8 cellular contexts compared by ENCODE assay signal in genomic region chr12:69475237-69475984, GRCh38. TPM values are rescaled to one million over a fixed set of nuclear protein-coding genes. Genes with fewer than 3 reads are reported as not detected.
DNase-seq lines count a peak whose midpoint lies in the region; ATAC-seq, FAIRE-seq and TF ChIP-seq lines count a peak whose summit lies in the region.
"Had no signal": no experiment of that assay in that cellular context is flagged by ENCODE, and none has a peak within 500 bp of the region (broad histone marks: within the 10 kb centered on the region; RNA-seq: fewer than 3 reads in every experiment).

No MANE protein-coding gene starts in this region.

- H3K27me3 ChIP-seq in tibial artery, result no peaks in the 10 kb centered on the region

- peaks cover 0 to 78% (median 43%) of the 10 kb centered on the region in 4 donors for H3K4me1 ChIP-seq in tibial artery

- H3K27ac ChIP-seq in tibial artery, result peak overlapping the region; percentile 71 to 80

- H3K36me3 ChIP-seq in tibial artery, result no peaks in the 10 kb centered on the region

- peaks cover 15% of the 10 kb centered on the region for H3K36me3 Mint-ChIP-seq in memory B cell

- peak overlapping the region; percentile 22 for H3K27ac Mint-ChIP-seq in memory B cell
- H3K27ac Mint-ChIP-seq: activated T-helper 17 cell treated with anti-CD3 and anti-CD28 coated beads, Interleukin-2, amount 50 U/mL, for 72 hours had no signal

- DNase-seq in M059J (ENCODE audit: low read depth), result peak; percentile 50
- peak; percentile 72 for DNase-seq in ecto neural progenitor cell (ENCODE audit: low spot score)
- no peak for DNase-seq in memory B cell (ENCODE audit: low spot score in 2 of 2)
- no peak for DNase-seq in tibial artery
- DNase-seq in T-helper 9 cell, result no peak
- DNase-seq in activated CD4-positive, alpha-beta T cell treated with anti-CD3 and anti-CD28 coated beads for 4 hours, result no peak
- DNase-seq in HTR-8/SVneo (ENCODE audit: insufficient read length, low spot score), result no peak

- H3K4me1 Mint-ChIP-seq in memory B cell, result peaks cover 47% of the 10 kb centered on the region

- no peak for ATAC-seq in memory B cell (ENCODE audit: low read depth)
- ATAC-seq: activated T-helper 17 cell treated with anti-CD3 and anti-CD28 coated beads, Interleukin-2, amount 50 U/mL, for 72 hours had no signal

- intact Hi-C loops in tibial artery (cut with DNase I; ENCODE audit: low total_unique reads), result no loop called here

- FAIRE-seq in HTR-8/SVneo (lab: Jason Lieb, UNC), result no peak

- peak overlapping the region; percentile 23 to 26 for H3K4me3 ChIP-seq in tibial artery

- H3K4me3 Mint-ChIP-seq in memory B cell, result no peak overlapping the region
- H3K4me3 Mint-ChIP-seq: activated T-helper 17 cell treated with anti-CD3 and anti-CD28 coated beads, Interleukin-2, amount 50 U/mL, for 72 hours had no signal

- no peaks in the 10 kb centered on the region for H3K9me3 ChIP-seq in tibial artery

- H3K27me3 Mint-ChIP-seq in memory B cell, result no peaks in the 10 kb centered on the region
- H3K27me3 Mint-ChIP-seq: activated T-helper 17 cell treated with anti-CD3 and anti-CD28 coated beads, Interleukin-2, amount 50 U/mL, for 72 hours had no signal

- TF ChIP-seq CTCF in tibial artery (IDR thresholded peaks at IDR 0.05), result no peak

- H3K9me3 Mint-ChIP-seq in memory B cell, result no peaks in the 10 kb centered on the region
- H3K9me3 Mint-ChIP-seq: activated T-helper 17 cell treated with anti-CD3 and anti-CD28 coated beads, Interleukin-2, amount 50 U/mL, for 72 hours had no signal

RNA-seq across cellular contexts. Expression of gene FRS2, which starts 5.2 kb away (rescaled TPM):
- total RNA-seq in M059J (2014; rRNA removed; shearing (Covaris generic)), result 25.9 and 38.1 TPM in 2 replicates

Comparison
In these comparisons a context has a peak if more than half of its experiments do, and no peak if none do; other contexts are left out.
1. DNase-seq: peak in M059J (single experiment) and ecto neural progenitor cell (single experiment); none in memory B cell (0 of 2), tibial artery (0 of 2), T-helper 9 cell (single experiment), activated CD4-positive, alpha-beta T cell treated with anti-CD3 and anti-CD28 coated beads for 4 hours (0 of 2) and HTR-8/SVneo (single experiment).